In the genomic region with DNA sequence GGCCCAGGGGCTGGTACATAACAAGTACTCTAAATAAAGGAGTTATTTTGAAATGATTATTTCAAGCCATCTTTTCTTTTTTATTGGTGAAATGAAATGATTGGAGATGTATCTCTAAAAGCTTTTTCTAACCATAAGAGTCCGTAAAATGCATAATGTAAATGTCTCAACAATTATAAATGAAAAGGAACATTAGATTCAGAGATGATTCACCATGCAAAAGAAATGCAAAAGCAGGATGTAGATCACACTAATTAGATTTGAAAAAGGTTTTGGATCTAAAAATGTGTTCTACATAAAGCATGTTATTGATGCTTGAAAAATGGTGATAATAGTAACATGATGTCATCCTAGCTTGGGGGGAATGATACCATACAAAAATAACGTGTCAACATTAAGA, we compare ENCODE assay signal across 1 cellular context.
TF ChIP-seq lines count a peak whose summit lies in the region.

No MANE protein-coding gene starts in this region.

TF ChIP-seq in HEK293, 187 proteins besides CTCF, POLR2A, EP300 and RAD21 (continued from another document):
- TF ChIP-seq, protein P1, sequence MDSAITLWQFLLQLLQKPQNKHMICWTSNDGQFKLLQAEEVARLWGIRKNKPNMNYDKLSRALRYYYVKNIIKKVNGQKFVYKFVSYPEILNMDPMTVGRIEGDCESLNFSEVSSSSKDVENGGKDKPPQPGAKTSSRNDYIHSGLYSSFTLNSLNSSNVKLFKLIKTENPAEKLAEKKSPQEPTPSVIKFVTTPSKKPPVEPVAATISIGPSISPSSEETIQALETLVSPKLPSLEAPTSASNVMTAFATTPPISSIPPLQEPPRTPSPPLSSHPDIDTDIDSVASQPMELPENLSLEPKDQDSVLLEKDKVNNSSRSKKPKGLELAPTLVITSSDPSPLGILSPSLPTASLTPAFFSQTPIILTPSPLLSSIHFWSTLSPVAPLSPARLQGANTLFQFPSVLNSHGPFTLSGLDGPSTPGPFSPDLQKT (IDR thresholded peaks at IDR 0.05; ENCODE audit: borderline replicate concordance, low read depth, low read length), result no peak
